Comparison of ENCODE assay signal across 25 cellular contexts in the genomic region with DNA sequence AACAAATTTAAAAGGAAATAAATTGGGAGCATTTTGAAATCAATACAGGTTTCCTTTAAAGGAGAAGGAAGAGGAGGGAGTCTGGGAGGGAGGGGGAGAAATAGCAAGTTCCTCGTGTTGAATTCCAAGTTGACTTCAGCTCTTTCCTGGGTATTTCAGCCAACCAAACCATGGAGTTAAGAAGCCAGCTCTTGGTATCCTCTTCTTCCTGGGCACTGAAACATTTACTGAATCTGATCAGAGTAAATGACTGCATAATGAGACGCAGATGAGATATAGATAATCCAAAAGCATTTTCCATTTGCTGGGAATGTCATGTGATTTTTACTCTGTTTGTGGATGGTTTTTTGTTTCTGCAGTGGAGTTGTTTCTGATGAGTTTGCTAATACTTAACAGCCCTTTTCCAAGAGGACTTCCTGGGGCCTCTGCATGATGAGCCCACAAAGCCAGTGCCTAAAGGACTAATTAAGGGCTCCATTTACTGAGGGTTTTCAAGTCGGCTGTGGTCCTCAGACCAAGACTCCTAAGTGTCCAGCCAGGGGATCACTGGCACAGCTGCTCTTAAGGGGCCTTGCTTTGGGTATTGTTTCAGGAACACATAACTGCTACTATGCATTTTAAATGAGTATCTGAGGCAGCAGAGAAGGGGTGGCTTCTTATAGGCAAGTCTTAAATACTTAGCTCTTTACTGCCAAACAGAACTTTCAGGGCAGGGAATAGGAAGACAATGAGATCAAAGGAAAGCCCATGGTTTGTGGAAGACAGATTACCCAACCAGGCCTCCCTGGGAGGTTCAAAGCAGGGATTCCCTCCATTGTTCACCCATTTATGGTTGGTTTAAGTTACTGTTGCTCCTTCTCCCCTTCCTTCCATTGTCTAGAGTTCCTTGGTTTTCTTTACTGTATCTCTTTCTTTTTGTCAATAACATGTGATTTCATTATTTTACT.
DNase-seq lines count a peak whose midpoint lies in the region; ATAC-seq and TF ChIP-seq lines count a peak whose summit lies in the region.
"Had no signal": no experiment of that assay in that cellular context is flagged by ENCODE, and none has a peak within 500 bp of the region (broad histone marks: within the 10 kb centered on the region; RNA-seq: fewer than 3 reads in every experiment).

No MANE protein-coding gene starts in this region.

- H2BK120ac ChIP-seq in mesenchymal stem cell (ENCODE audit: low read depth, low read length), result no peak overlapping the region

- H3K4me3 Mint-ChIP-seq in WTC11, result peak overlapping the region; percentile 28; the same call in 1 of the 2 replicates
- H3K4me3 Mint-ChIP-seq in type B pancreatic cell, result peak overlapping the region; percentile 36
- H3K4me3 Mint-ChIP-seq: activated naive CD8-positive, alpha-beta T cell treated with anti-CD3 and anti-CD28 coated beads, Interleukin-2, amount 50 U/mL, for 24 hours; HFFc6; IgD-negative memory B cell; naive B cell; stimulated activated naive B cell treated with anti-CD40 and anti-IgM and Interleukin-4, amounts not matched to agents 10 μg/mL and 1 μg/mL and 100 μg/mL, for 72 hours; T-cell had no signal

- no peak overlapping the region for H3K23ac ChIP-seq in mesenchymal stem cell (ENCODE audit: low read length in 2 of 2)

- no peak overlapping the region for H2BK5ac ChIP-seq in mesenchymal stem cell (ENCODE audit: low read depth, low read length, poor library complexity, severe bottlenecking)

- no peak overlapping the region for H3K9ac ChIP-seq in mesenchymal stem cell (ENCODE audit: low read length)
- H3K9ac ChIP-seq: parathyroid adenoma had no signal

- H3K9me3 ChIP-seq in right cardiac atrium (ENCODE audit: control insufficient read depth, low read length) (no peaks in the 10 kb centered on the region), right atrium auricular region (no peaks in the 10 kb centered on the region), mesenchymal stem cell (ENCODE audit: control insufficient read depth, low read length) (peaks cover 4% of the 10 kb centered on the region)
- H3K9me3 ChIP-seq: heart right ventricle, MG63 had no signal

- no peaks in the 10 kb centered on the region for H3K9me3 Mint-ChIP-seq in WTC11
- no peaks in the 10 kb centered on the region for H3K9me3 Mint-ChIP-seq in type B pancreatic cell
- H3K9me3 Mint-ChIP-seq: activated naive CD8-positive, alpha-beta T cell treated with anti-CD3 and anti-CD28 coated beads, Interleukin-2, amount 50 U/mL, for 24 hours; HFFc6; IgD-negative memory B cell; naive B cell; stimulated activated naive B cell treated with anti-CD40 and anti-IgM and Interleukin-4, amounts not matched to agents 10 μg/mL and 1 μg/mL and 100 μg/mL, for 72 hours; T-cell had no signal

- H3K14ac ChIP-seq in mesenchymal stem cell (ENCODE audit: low read length in 2 of 2), result no peak overlapping the region

- intact Hi-C loops in right cardiac atrium (cut with DNase I), result no loop called here

- peaks cover 1% of the 10 kb centered on the region for H3K79me1 ChIP-seq in mesenchymal stem cell (replicated peaks; ENCODE audit: low read length, poor library complexity, severe bottlenecking)

- peak overlapping the region; percentile 11 for H3K27ac ChIP-seq in right cardiac atrium (ENCODE audit: low read length)
- peak overlapping the region in 1 of 2 donors; percentile 13 for H3K27ac ChIP-seq in right atrium auricular region
- no peak overlapping the region for H3K27ac ChIP-seq in mesenchymal stem cell (ENCODE audit: low read length, poor library complexity, severe bottlenecking)
- H3K27ac ChIP-seq: brain microvascular endothelial cell, coronary artery, parathyroid adenoma had no signal

- DNase-seq in right cardiac atrium, result no peak
- DNase-seq in right atrium auricular region (ENCODE audit: low spot score), result no peak
- no peak for DNase-seq in WTC11 (ENCODE audit: low spot score)
- DNase-seq in mesenchymal stem cell, result no peak
- no peak for DNase-seq in type B pancreatic cell (ENCODE audit: extremely low spot score, unreplicated experiment)
- no peak for DNase-seq in NCI-H345 (lab: John Stamatoyannopoulos, UW)
- DNase-seq in activated CD4-positive, CD25-positive, alpha-beta regulatory T cell treated with anti-CD3 and anti-CD28 coated beads, Interleukin-2, amount 50 U/mL, for 72 hours, result no peak
- no peak for DNase-seq in NCI-H187 treated with DMSO at 0.1 percent for 48 hours (lab: John Stamatoyannopoulos, UW)
- DNase-seq: activated effector memory CD4-positive, alpha-beta T cell treated with anti-CD3 and anti-CD28 coated beads, Interleukin-2, amount 50 U/mL, for 16 hours; activated naive CD8-positive, alpha-beta T cell treated with anti-CD3 and anti-CD28 coated beads, Interleukin-2, amount 50 U/mL, for 24 hours; brain microvascular endothelial cell; C1 segment of cervical spinal cord; heart right ventricle; HFFc6; MG63; naive B cell; NCI-H1930; NCI-H446 treated with DMSO at 0.1 percent for 48 hours; stimulated activated CD4-positive, alpha-beta T cell treated with anti-CD3 and anti-CD28 coated beads, Interleukin-2, amount 100 ng/mL, for 24 hours; stimulated activated naive B cell treated with anti-CD40 and anti-IgM and Interleukin-4, amounts not matched to agents 10 μg/mL and 1 μg/mL and 100 μg/mL, for 72 hours; T-cell had no signal

- H3K4me3 ChIP-seq in right cardiac atrium (ENCODE audit: low read length) (no peak overlapping the region), right atrium auricular region (no peak overlapping the region), mesenchymal stem cell (ENCODE audit: insufficient read depth in 1 of 2, low read depth in 1 of 2, low read length in 2 of 2) (no peak overlapping the region)
- H3K4me3 ChIP-seq: coronary artery, heart right ventricle, lung, MG63 had no signal

- H3K18ac ChIP-seq in mesenchymal stem cell (ENCODE audit: low read depth in 1 of 2, low read length in 2 of 2), result peak overlapping the region in 1 of 2 experiments; percentile 17

- TF ChIP-seq CTCF in right atrium auricular region (IDR thresholded peaks at IDR 0.05) (no peak), WTC11 (IDR thresholded peaks at IDR 0.05) (no peak), type B pancreatic cell (conservative IDR thresholded peaks at IDR 0.05) (no peak)

- CTCF ChIA-PET in WTC11 (lab: Charles Lee), result interaction anchor here (1.2 to 1.3 kb wide), 2 partner anchors 36 to 329 kb away, joined by 3 to 4 read pairs; no protein-coding TSS in a partner anchor

- no peaks in the 10 kb centered on the region for H3K27me3 ChIP-seq in right cardiac atrium (ENCODE audit: control insufficient read depth, insufficient read depth)
- no peaks in the 10 kb centered on the region for H3K27me3 ChIP-seq in right atrium auricular region
- peaks cover 0 to 4% of the 10 kb centered on the region in 2 experiments for H3K27me3 ChIP-seq in mesenchymal stem cell (ENCODE audit: control insufficient read depth in 1 of 2, insufficient read depth in 1 of 2, low read length in 2 of 2)
- H3K27me3 ChIP-seq: brain microvascular endothelial cell, heart right ventricle, MG63 had no signal

- POLR2A ChIA-PET in WTC11 (lab: Charles Lee), result interaction anchor here (0.6 kb wide), 1 partner anchor 184 kb away, joined by 9 read pairs; no protein-coding TSS in a partner anchor

- H2AFZ ChIP-seq in mesenchymal stem cell (ENCODE audit: low read depth, low read length), result no peak overlapping the region
- H2AFZ ChIP-seq: parathyroid adenoma had no signal

- H2AK5ac ChIP-seq in mesenchymal stem cell (ENCODE audit: low read length, severe bottlenecking), result no peak overlapping the region

- H3K36me3 ChIP-seq in right atrium auricular region (peaks cover 12% of the 10 kb centered on the region), mesenchymal stem cell (ENCODE audit: control insufficient read depth in 1 of 2, insufficient read depth in 2 of 2, low read depth in 1 of 2, low read length in 2 of 2) (peaks cover 0 to 9% of the 10 kb centered on the region in 2 experiments)
- H3K36me3 ChIP-seq: brain microvascular endothelial cell, MG63 had no signal

- H2BK12ac ChIP-seq in mesenchymal stem cell (ENCODE audit: low read length in 2 of 2), result no peak overlapping the region

- no peak for ATAC-seq in right cardiac atrium
- no peak for ATAC-seq in WTC11
- ATAC-seq: activated naive CD8-positive, alpha-beta T cell treated with anti-CD3 and anti-CD28 coated beads, Interleukin-2, amount 50 U/mL, for 24 hours; heart right ventricle; stimulated activated naive B cell treated with anti-CD40 and anti-IgM and Interleukin-4, amounts not matched to agents 10 μg/mL and 1 μg/mL and 100 μg/mL, for 72 hours; T-cell had no signal

- no peak overlapping the region for H2BK15ac ChIP-seq in mesenchymal stem cell (ENCODE audit: low read depth, poor library complexity, severe bottlenecking)

- H3K4ac ChIP-seq in mesenchymal stem cell (ENCODE audit: low read depth in 1 of 2, low read length in 2 of 2), result no peak overlapping the region

- peak overlapping the region; percentile 24 for H4K8ac ChIP-seq in mesenchymal stem cell (ENCODE audit: low read length)

- H3K27me3 Mint-ChIP-seq in WTC11 (ENCODE audit: low read depth), result no peaks in the 10 kb centered on the region
- no peaks in the 10 kb centered on the region for H3K27me3 Mint-ChIP-seq in type B pancreatic cell

- H3K36me3 Mint-ChIP-seq in WTC11 (no peaks in the 10 kb centered on the region), type B pancreatic cell (peaks cover 32% of the 10 kb centered on the region)
- H3K36me3 Mint-ChIP-seq: naive B cell; stimulated activated naive B cell treated with anti-CD40 and anti-IgM and Interleukin-4, amounts not matched to agents 10 μg/mL and 1 μg/mL and 100 μg/mL, for 72 hours; T-cell had no signal

- peaks cover 56% of the 10 kb centered on the region for H3K4me1 Mint-ChIP-seq in WTC11
- H3K4me1 Mint-ChIP-seq in type B pancreatic cell (ENCODE audit: unreplicated experiment), result peaks cover 62% of the 10 kb centered on the region
- H3K4me1 Mint-ChIP-seq: activated naive CD8-positive, alpha-beta T cell treated with anti-CD3 and anti-CD28 coated beads, Interleukin-2, amount 50 U/mL, for 24 hours; IgD-negative memory B cell; naive B cell; stimulated activated naive B cell treated with anti-CD40 and anti-IgM and Interleukin-4, amounts not matched to agents 10 μg/mL and 1 μg/mL and 100 μg/mL, for 72 hours had no signal

- 64% methylated on average over 3 of the region's 3 CpGs for WGBS in right cardiac atrium
- 31% methylated on average over 3 of the region's 3 CpGs for WGBS in mesenchymal stem cell

- peaks cover 14% of the 10 kb centered on the region for H3K4me1 ChIP-seq in right cardiac atrium (ENCODE audit: control insufficient read depth, insufficient read depth, low read length)
- H3K4me1 ChIP-seq in right atrium auricular region, result peaks cover 0 to 40% of the 10 kb centered on the region in 2 donors
- H3K4me1 ChIP-seq in mesenchymal stem cell (ENCODE audit: control insufficient read depth, insufficient read depth, low read depth, low read length), result no peaks in the 10 kb centered on the region
- H3K4me1 ChIP-seq: parathyroid adenoma had no signal

- no peak overlapping the region for H4K91ac ChIP-seq in mesenchymal stem cell (ENCODE audit: low read length)

- H3K27ac Mint-ChIP-seq in WTC11, result peak overlapping the region; percentile 80
- peak overlapping the region; percentile 70 for H3K27ac Mint-ChIP-seq in type B pancreatic cell
- H3K27ac Mint-ChIP-seq: activated naive CD8-positive, alpha-beta T cell treated with anti-CD3 and anti-CD28 coated beads, Interleukin-2, amount 50 U/mL, for 24 hours; HFFc6; stimulated activated naive B cell treated with anti-CD40 and anti-IgM and Interleukin-4, amounts not matched to agents 10 μg/mL and 1 μg/mL and 100 μg/mL, for 72 hours; T-cell had no signal

- no peak overlapping the region for H3K4me2 ChIP-seq in mesenchymal stem cell (ENCODE audit: low read length, poor library complexity, severe bottlenecking)
